Comparison of ENCODE assay signal across 13 cellular contexts in genomic region chr5:178642351-178642909, GRCh38. TPM values are rescaled to one million over a fixed set of nuclear protein-coding genes. Genes with fewer than 3 reads are reported as not detected.
A peak's percentile ranks its signal among the peaks of the same experiment; 100 is the strongest.
DNase-seq lines count a peak whose midpoint lies in the region; ATAC-seq, FAIRE-seq and TF ChIP-seq lines count a peak whose summit lies in the region.
"Had no signal": no experiment of that assay in that cellular context is flagged by ENCODE, and none has a peak within 500 bp of the region (broad histone marks: within the 10 kb centered on the region; RNA-seq: fewer than 3 reads in every experiment).

No MANE protein-coding gene starts in this region.

- H4K91ac ChIP-seq in mesenchymal stem cell (ENCODE audit: low read length): no peak overlapping the region

- H3K9ac ChIP-seq in mesenchymal stem cell (ENCODE audit: low read length): no peak overlapping the region

- no peak overlapping the region for H2BK5ac ChIP-seq in mesenchymal stem cell (ENCODE audit: low read depth, low read length, poor library complexity, severe bottlenecking)

- H2BK12ac ChIP-seq in mesenchymal stem cell (ENCODE audit: low read length in 2 of 2): no peak overlapping the region

- H3K23ac ChIP-seq in mesenchymal stem cell (ENCODE audit: low read length in 2 of 2): no peak overlapping the region

- H3K9me3 Mint-ChIP-seq in T-helper 2 cell treated with Interferon-gamma antibody and Interleukin-4, amounts not matched to agents 5 μg/mL and 100 μg/mL, for 36 hours: no peaks in the 10 kb centered on the region

- no peaks in the 10 kb centered on the region for H3K79me1 ChIP-seq in mesenchymal stem cell (replicated peaks; ENCODE audit: low read length, poor library complexity, severe bottlenecking)

- peaks cover 1% of the 10 kb centered on the region for H3K4me1 ChIP-seq in mesenchymal stem cell (ENCODE audit: control insufficient read depth, insufficient read depth, low read depth, low read length)

- WGBS in mesenchymal stem cell: 78% methylated on average over 1 of the region's 1 CpG

- H2AFZ ChIP-seq in mesenchymal stem cell (ENCODE audit: low read depth, low read length): no peak overlapping the region

- no peak overlapping the region for H3K18ac ChIP-seq in mesenchymal stem cell (ENCODE audit: low read depth in 1 of 2, low read length in 2 of 2)

- H4K8ac ChIP-seq in mesenchymal stem cell (ENCODE audit: low read length): no peak overlapping the region

- no peak overlapping the region for H3K27ac Mint-ChIP-seq in T-helper 2 cell treated with Interferon-gamma antibody and Interleukin-4, amounts not matched to agents 5 μg/mL and 100 μg/mL, for 36 hours

- H2BK120ac ChIP-seq in mesenchymal stem cell (ENCODE audit: low read depth, low read length): no peak overlapping the region

- no peaks in the 10 kb centered on the region for H3K4me1 Mint-ChIP-seq in T-helper 2 cell treated with Interferon-gamma antibody and Interleukin-4, amounts not matched to agents 5 μg/mL and 100 μg/mL, for 36 hours (ENCODE audit: low read depth)

- no peaks in the 10 kb centered on the region for H3K36me3 Mint-ChIP-seq in T-helper 2 cell treated with Interferon-gamma antibody and Interleukin-4, amounts not matched to agents 5 μg/mL and 100 μg/mL, for 36 hours (ENCODE audit: low read depth)

- H3K4me3 Mint-ChIP-seq in T-helper 2 cell treated with Interferon-gamma antibody and Interleukin-4, amounts not matched to agents 5 μg/mL and 100 μg/mL, for 36 hours: no peak overlapping the region

- H3K9me3 ChIP-seq in mesenchymal stem cell (ENCODE audit: control insufficient read depth, low read length): peaks cover 5% of the 10 kb centered on the region

- H3K27ac ChIP-seq in mesenchymal stem cell (ENCODE audit: low read length, poor library complexity, severe bottlenecking): no peak overlapping the region

- FAIRE-seq in bronchial epithelial cell (lab: Jason Lieb, UNC): peak; percentile 95

- DNase-seq in COLO829 (ENCODE audit: low spot score) (peak; percentile 92), NCI-H2081 treated with DMSO at 0.1 percent for 48 hours (lab: John Stamatoyannopoulos, UW) (peak; percentile 5), bronchial epithelial cell (ENCODE audit: low read depth) (peak; percentile 96), mesenchymal stem cell (peak; percentile 90), NCI-H510A (lab: John Stamatoyannopoulos, UW) (no peak)
- DNase-seq in central memory CD4-positive, alpha-beta T cell: no peak
- no peak for DNase-seq in T-helper 2 cell treated with Interferon-gamma antibody and Interleukin-4, amounts not matched to agents 5 μg/mL and 100 μg/mL, for 36 hours (ENCODE audit: low spot score)
- DNase-seq: DMS79 treated with DMSO at 0.1 percent for 48 hours, glutamatergic neuron, HCEC 1CT, NCI-H187, right cardiac atrium had no signal

- H2AK5ac ChIP-seq in mesenchymal stem cell (ENCODE audit: low read length, severe bottlenecking): no peak overlapping the region

- no peaks in the 10 kb centered on the region for H3K27me3 Mint-ChIP-seq in T-helper 2 cell treated with Interferon-gamma antibody and Interleukin-4, amounts not matched to agents 5 μg/mL and 100 μg/mL, for 36 hours (ENCODE audit: low read depth)

- H3K36me3 ChIP-seq in bronchial epithelial cell (ENCODE audit: control insufficient read depth, insufficient read depth, low read length) (no peaks in the 10 kb centered on the region), mesenchymal stem cell (ENCODE audit: control insufficient read depth in 1 of 2, insufficient read depth in 2 of 2, low read depth in 1 of 2, low read length in 2 of 2) (no peaks in the 10 kb centered on the region)

- no peak overlapping the region for H3K4ac ChIP-seq in mesenchymal stem cell (ENCODE audit: low read depth in 1 of 2, low read length in 2 of 2)

- TF ChIP-seq CTCF in bronchial epithelial cell (IDR thresholded peaks at IDR 0.05; ENCODE audit: insufficient read depth, low read length, severe bottlenecking): no peak

- ATAC-seq in HG02798 (IDR thresholded peaks at IDR 0.05; ENCODE audit: poor library complexity, unreplicated experiment): no peak
- ATAC-seq: right cardiac atrium had no signal

- no peak overlapping the region for H3K4me2 ChIP-seq in mesenchymal stem cell (ENCODE audit: low read length, poor library complexity, severe bottlenecking)

- H2BK15ac ChIP-seq in mesenchymal stem cell (ENCODE audit: low read depth, poor library complexity, severe bottlenecking): no peak overlapping the region

- H3K27me3 ChIP-seq in bronchial epithelial cell (ENCODE audit: control insufficient read depth, insufficient read depth, low read length) (no peaks in the 10 kb centered on the region), mesenchymal stem cell (ENCODE audit: control insufficient read depth in 1 of 2, insufficient read depth in 1 of 2, low read length in 2 of 2) (no peaks in the 10 kb centered on the region)

- no peak overlapping the region for H3K14ac ChIP-seq in mesenchymal stem cell (ENCODE audit: low read length in 2 of 2)

- H3K4me3 ChIP-seq in bronchial epithelial cell (ENCODE audit: low read depth, low read length) (no peak overlapping the region), mesenchymal stem cell (ENCODE audit: insufficient read depth in 1 of 2, low read depth in 1 of 2, low read length in 2 of 2) (peak overlapping the region in 1 of 2 experiments; percentile 19)

RNA-seq across cellular contexts. Expression of gene CLK4, which starts 15.6 kb away (rescaled TPM):
- total RNA-seq in bronchial epithelial cell: 17.4 and 25.5 TPM in 2 replicates
- 6.2 TPM for polyA plus RNA-seq in mesenchymal stem cell (2013, experiment 1 of 2)
- polyA plus RNA-seq in mesenchymal stem cell (2013, experiment 2 of 2): 6.5 TPM

RNA-seq across cellular contexts. Expression of gene COL23A1, which starts 52.2 kb away (rescaled TPM):
- 0.13 and 0.26 TPM in 2 replicates for total RNA-seq in bronchial epithelial cell
- polyA plus RNA-seq in mesenchymal stem cell (2013, experiment 1 of 2): 0.41 TPM
- 0.52 TPM for polyA plus RNA-seq in mesenchymal stem cell (2013, experiment 2 of 2)

Comparison
In these comparisons a context has a peak if more than half of its experiments do, and no peak if none do; other contexts are left out.
1. DNase-seq: peak in COLO829 (single experiment), NCI-H2081 treated with DMSO at 0.1 percent for 48 hours (single experiment), bronchial epithelial cell (single experiment) and mesenchymal stem cell (single experiment); none in central memory CD4-positive, alpha-beta T cell (single experiment), T-helper 2 cell treated with Interferon-gamma antibody and Interleukin-4, amounts not matched to agents 5 μg/mL and 100 μg/mL, for 36 hours (single experiment) and NCI-H510A (single experiment).